ENCODE assay signal across 9 cellular contexts in genomic region chr17:48597775-48598631, GRCh38. TPM values are rescaled to one million over a fixed set of nuclear protein-coding genes. Genes with fewer than 3 reads are reported as not detected.
DNase-seq lines count a peak whose midpoint lies in the region; TF ChIP-seq lines count a peak whose summit lies in the region.
"Had no signal": no experiment of that assay in that cellular context is flagged by ENCODE, and none has a peak within 500 bp of the region (broad histone marks: within the 10 kb centered on the region; RNA-seq: fewer than 3 reads in every experiment).

No MANE protein-coding gene starts in this region.

- intact Hi-C loops in dorsolateral prefrontal cortex (cut with DNase I): loop anchor here in 1 of 2 donors (10.0 kb wide), 1 partner anchor 407 kb away; no protein-coding TSS in a partner anchor

- TF ChIP-seq CTCF in nephron progenitor cell (IDR thresholded peaks at IDR 0.05): no peak
- TF ChIP-seq CTCF in dorsolateral prefrontal cortex (IDR thresholded peaks at IDR 0.05 in 54 of 56, conservative IDR thresholded peaks at IDR 0.05 in 2 of 56; ENCODE audit: low read depth in 1 of 56, partially characterized antibody in 56 of 56): no peak

- peaks cover 36 to 100% (median 97%) of the 10 kb centered on the region in 45 donors for H3K27me3 ChIP-seq in dorsolateral prefrontal cortex

- H3K9me3 Mint-ChIP-seq in nephron progenitor cell: no peaks in the 10 kb centered on the region

- in situ Hi-C loops in GM18951 (cut with MboI; ENCODE audit: low sequenced_read_pairs, unreplicated experiment): no loop called here

- H3K4me3 Mint-ChIP-seq in nephron progenitor cell: peak overlapping the region; percentile 99

- no peak overlapping the region for H3K4me3 ChIP-seq in SK-N-MC
- peak overlapping the region in 22 of 59 donors; percentile 2 to 40 (median 20) for H3K4me3 ChIP-seq in dorsolateral prefrontal cortex

- peak; percentile 91 for DNase-seq in A172 (ENCODE audit: low spot score)
- no peak for DNase-seq in SK-N-MC (ENCODE audit: low read depth, low spot score)
- peak; percentile 44 for DNase-seq in epidermal melanocyte (ENCODE audit: insufficient read length, low spot score)
- peak; percentile 57 for DNase-seq in nephron progenitor cell
- no peak for DNase-seq in dorsolateral prefrontal cortex
- DNase-seq in NCI-H187 (lab: John Stamatoyannopoulos, UW): no peak
- no peak for DNase-seq in midbrain (lab: John Stamatoyannopoulos, UW)

- peaks cover 15% of the 10 kb centered on the region for H3K36me3 ChIP-seq in SK-N-MC (ENCODE audit: insufficient read depth, low read length)

- TF ChIP-seq POLR2A in GM18951 (IDR thresholded peaks at IDR 0.05; ENCODE audit: extremely low read depth, insufficient read depth, insufficient read length): peak; percentile 37

- H3K36me3 Mint-ChIP-seq in nephron progenitor cell (ENCODE audit: low read depth): peaks cover 99% of the 10 kb centered on the region

- H3K27me3 Mint-ChIP-seq in nephron progenitor cell (ENCODE audit: low read depth, poor library complexity): peaks cover 23% of the 10 kb centered on the region

- H3K27ac ChIP-seq in SK-N-MC (no peak overlapping the region), dorsolateral prefrontal cortex (no peak overlapping the region)

- peak overlapping the region; percentile 25 for H3K9ac ChIP-seq in SK-N-MC (ENCODE audit: insufficient read length)

- no peaks in the 10 kb centered on the region for H3K9me3 ChIP-seq in SK-N-MC (ENCODE audit: low read depth, low read length)

- H3K27ac Mint-ChIP-seq in nephron progenitor cell: peak overlapping the region; percentile 100

- peaks cover 55% of the 10 kb centered on the region for H3K4me1 Mint-ChIP-seq in nephron progenitor cell

RNA-seq across cellular contexts. Expression of gene HOXB5, which starts 4.4 kb away (rescaled TPM):
- 2.0 and 2.4 TPM in 2 replicates for total RNA-seq in A172 (2014; rRNA removed; shearing (Covaris generic))
- under 1 TPM in 1 of 120 experiments, not detected in 119; 0.23 TPM for total RNA-seq in dorsolateral prefrontal cortex
- total RNA-seq: bronchial epithelial cell had no signal

RNA-seq across cellular contexts. Expression of gene HOXB6, which starts 6.8 kb away (rescaled TPM):
- 40.2 and 58.7 TPM in 2 replicates for total RNA-seq in A172 (2014; rRNA removed; shearing (Covaris generic))
- total RNA-seq in dorsolateral prefrontal cortex: under 1 TPM in 4 of 120 experiments, not detected in 116; 0.26 to 0.35 (median 0.29) TPM
- total RNA-seq: bronchial epithelial cell had no signal

RNA-seq across cellular contexts. Expression of gene HOXB3, which starts 8.0 kb away (rescaled TPM):
- 20.1 and 24.1 TPM in 2 replicates for total RNA-seq in A172 (2014; rRNA removed; shearing (Covaris generic))
- total RNA-seq in dorsolateral prefrontal cortex: 1 to 10 TPM in 2 of 120 experiments, under 1 TPM in 18, not detected in 100; 0.11 to 1.4 (median 0.58) TPM
- total RNA-seq: bronchial epithelial cell had no signal

RNA-seq across cellular contexts. Expression of gene HOXB7, which starts 12.8 kb away (rescaled TPM):
- total RNA-seq in A172 (2014; rRNA removed; shearing (Covaris generic)): 22.4 and 24.7 TPM in 2 replicates
- under 1 TPM in 7 of 120 experiments, not detected in 113; 0.37 to 0.69 (median 0.42) TPM for total RNA-seq in dorsolateral prefrontal cortex
- total RNA-seq: bronchial epithelial cell had no signal

RNA-seq across cellular contexts. Expression of gene HOXB8, which starts 17.1 kb away (rescaled TPM):
- 34.8 and 56.0 TPM in 2 replicates for total RNA-seq in A172 (2014; rRNA removed; shearing (Covaris generic))
- not detected for total RNA-seq in dorsolateral prefrontal cortex
- total RNA-seq: bronchial epithelial cell had no signal

Comparison
In these comparisons a context has a peak if more than half of its experiments do, and no peak if none do; other contexts are left out.
1. DNase-seq: peak in A172 (single experiment), epidermal melanocyte (single experiment) and nephron progenitor cell (single experiment); none in SK-N-MC (single experiment), dorsolateral prefrontal cortex (0 of 10), NCI-H187 (0 of 2) and midbrain (single experiment).
2. RNA of gene HOXB6, which starts 6.8 kb away (total RNA-seq): 40.2 to 58.7 TPM in A172; 0.26 to 0.35 TPM in dorsolateral prefrontal cortex; every median in the first group is over 10 times any median in the second.